ENCODE assay signal across 6 cellular contexts in genomic region chr10:123371626-123372025, GRCh38.
DNase-seq lines count a peak whose midpoint lies in the region; ATAC-seq and TF ChIP-seq lines count a peak whose summit lies in the region.
"Not testable (repeated sequence)": the region's sequence is repeated elsewhere in the genome, so short reads cannot be mapped to it uniquely, and the experiment has no call there.

No MANE protein-coding gene starts in this region.

- H3K27ac ChIP-seq in RWPE2 (ENCODE audit: poor library complexity, severe bottlenecking); mammary epithelial cell (ENCODE audit: insufficient read depth, low read depth, low read length): not testable (repeated sequence)

- H3K4me2 ChIP-seq in mammary epithelial cell (ENCODE audit: insufficient read depth, low read depth, low read length): peak overlapping the region; percentile 33

- CTCF ChIA-PET in mammary epithelial cell (lab: Charles Lee; ENCODE audit: low non-redundant PET): not testable (repeated sequence)

- H3K4me1 ChIP-seq in RWPE2 (ENCODE audit: insufficient read depth, poor library complexity, severe bottlenecking); mammary epithelial cell (ENCODE audit: insufficient read depth, low read length): not testable (repeated sequence)

- not testable (repeated sequence) for TF ChIP-seq CTCF in RWPE2 (IDR thresholded peaks at IDR 0.05; ENCODE audit: poor library complexity, severe bottlenecking); mammary epithelial cell (conservative IDR thresholded peaks at IDR 0.05 in 1 of 2, IDR thresholded peaks at IDR 0.05 in 1 of 2; ENCODE audit: extremely low read depth in 1 of 2, insufficient read depth in 1 of 2, low read depth in 1 of 2, low read length in 2 of 2); epithelial cell of esophagus (IDR thresholded peaks at IDR 0.05; ENCODE audit: insufficient read depth, low read depth, low read length, missing control alignments)

- H3K9me3 ChIP-seq in MG63; RWPE2 (ENCODE audit: severe bottlenecking); mammary epithelial cell (replicated peaks; ENCODE audit: insufficient read depth, low read length): not testable (repeated sequence)

- BruUV-seq in mammary epithelial cell (replicated peaks; lab: Mats Ljungman, UMichigan): not testable (repeated sequence)

- 0% methylated on average over 2 of the region's 2 CpGs for WGBS in mammary epithelial cell (ENCODE audit: low coverage, missing lambda C conversion rate)

- H3K9ac ChIP-seq in mammary epithelial cell (ENCODE audit: insufficient read depth, low read length): not testable (repeated sequence)

- DNase-seq in LHCN-M2 (ENCODE audit: low read depth): peak; percentile 22
- DNase-seq in MG63: peak; percentile 18
- not testable (repeated sequence) for DNase-seq in RWPE2 (ENCODE audit: low spot score)
- DNase-seq in mammary epithelial cell: peak; percentile 65
- DNase-seq in epithelial cell of esophagus (ENCODE audit: low read depth): peak; percentile 15
- DNase-seq in myocyte (ENCODE audit: low read depth): peak; percentile 39

- not testable (repeated sequence) for H2AFZ ChIP-seq in mammary epithelial cell (ENCODE audit: low read depth, low read length)

- in situ Hi-C loops in mammary epithelial cell (cut with MboI; ENCODE audit: low sequenced_read_pairs in 2 of 2): not testable (repeated sequence)

- peak; percentile 52; the same call in 2 of the 3 replicates for ATAC-seq in RWPE2 (ENCODE audit: low read depth)

- intact Hi-C loops in mammary epithelial cell (cut with micrococcal nuclease): not testable (repeated sequence)

- H3K27me3 ChIP-seq in MG63; RWPE2 (ENCODE audit: insufficient read depth, poor library complexity, severe bottlenecking); mammary epithelial cell (ENCODE audit: insufficient read depth, low read length): not testable (repeated sequence)

- H3K36me3 ChIP-seq in MG63; RWPE2 (ENCODE audit: low read depth); mammary epithelial cell (ENCODE audit: insufficient read depth, low read length): not testable (repeated sequence)

- not testable (repeated sequence) for H3K79me2 ChIP-seq in mammary epithelial cell (ENCODE audit: insufficient read depth, low read length)

- not testable (repeated sequence) for H4K20me1 ChIP-seq in mammary epithelial cell (ENCODE audit: insufficient read depth, low read length)

- H3K4me3 ChIP-seq in MG63; RWPE2 (ENCODE audit: severe bottlenecking); mammary epithelial cell (replicated peaks in 1 of 3; ENCODE audit: insufficient read depth in 1 of 3, low read depth in 2 of 3, low read length in 3 of 3); epithelial cell of esophagus (ENCODE audit: low read length): not testable (repeated sequence)

- dilution Hi-C loops in mammary epithelial cell (cut with HindIII; ENCODE audit: low sequenced_read_pairs): not testable (repeated sequence)
